ENCODE assay signal across 1 cellular context in the genomic region with DNA sequence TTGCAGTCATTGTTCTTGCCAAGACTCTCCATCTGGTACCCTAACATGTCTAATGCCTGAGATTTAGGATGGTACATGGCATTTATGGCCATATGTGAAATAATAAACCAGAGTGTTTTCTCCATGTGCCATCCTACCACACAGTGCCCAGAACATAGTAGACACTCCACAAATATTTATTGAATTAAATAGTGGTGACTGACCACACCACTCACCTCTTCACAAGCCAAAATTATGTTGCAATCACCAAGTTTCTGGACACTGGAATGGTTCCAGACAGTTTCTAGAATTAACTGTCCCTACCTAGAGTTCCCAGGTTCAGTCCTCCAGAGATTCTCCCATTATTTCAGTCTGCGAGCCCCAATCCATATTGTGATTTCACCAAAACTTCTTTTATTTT.
TF ChIP-seq lines count a peak whose summit lies in the region.

No MANE protein-coding gene starts in this region.

TF ChIP-seq in HepG2, 621 proteins besides CTCF, POLR2A, EP300 and RAD21 (continued from another document):
- TF ChIP-seq, protein P1, sequence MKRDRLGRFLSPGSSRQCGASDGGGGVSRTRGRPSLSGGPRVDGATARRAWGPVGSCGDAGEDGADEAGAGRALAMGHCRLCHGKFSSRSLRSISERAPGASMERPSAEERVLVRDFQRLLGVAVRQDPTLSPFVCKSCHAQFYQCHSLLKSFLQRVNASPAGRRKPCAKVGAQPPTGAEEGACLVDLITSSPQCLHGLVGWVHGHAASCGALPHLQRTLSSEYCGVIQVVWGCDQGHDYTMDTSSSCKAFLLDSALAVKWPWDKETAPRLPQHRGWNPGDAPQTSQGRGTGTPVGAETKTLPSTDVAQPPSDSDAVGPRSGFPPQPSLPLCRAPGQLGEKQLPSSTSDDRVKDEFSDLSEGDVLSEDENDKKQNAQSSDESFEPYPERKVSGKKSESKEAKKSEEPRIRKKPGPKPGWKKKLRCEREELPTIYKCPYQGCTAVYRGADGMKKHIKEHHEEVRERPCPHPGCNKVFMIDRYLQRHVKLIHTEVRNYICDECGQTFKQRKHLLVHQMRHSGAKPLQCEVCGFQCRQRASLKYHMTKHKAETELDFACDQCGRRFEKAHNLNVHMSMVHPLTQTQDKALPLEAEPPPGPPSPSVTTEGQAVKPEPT (CRISPR knock-in tag; IDR thresholded peaks at IDR 0.05; ENCODE audit: low read depth): no peak
- TF ChIP-seq TCF7 (IDR thresholded peaks at IDR 0.05; ENCODE audit: low read depth) (no peak), ETV5 (CRISPR knock-in tag; IDR thresholded peaks at IDR 0.05; ENCODE audit: borderline replicate concordance) (no peak)
